In the genomic region with DNA sequence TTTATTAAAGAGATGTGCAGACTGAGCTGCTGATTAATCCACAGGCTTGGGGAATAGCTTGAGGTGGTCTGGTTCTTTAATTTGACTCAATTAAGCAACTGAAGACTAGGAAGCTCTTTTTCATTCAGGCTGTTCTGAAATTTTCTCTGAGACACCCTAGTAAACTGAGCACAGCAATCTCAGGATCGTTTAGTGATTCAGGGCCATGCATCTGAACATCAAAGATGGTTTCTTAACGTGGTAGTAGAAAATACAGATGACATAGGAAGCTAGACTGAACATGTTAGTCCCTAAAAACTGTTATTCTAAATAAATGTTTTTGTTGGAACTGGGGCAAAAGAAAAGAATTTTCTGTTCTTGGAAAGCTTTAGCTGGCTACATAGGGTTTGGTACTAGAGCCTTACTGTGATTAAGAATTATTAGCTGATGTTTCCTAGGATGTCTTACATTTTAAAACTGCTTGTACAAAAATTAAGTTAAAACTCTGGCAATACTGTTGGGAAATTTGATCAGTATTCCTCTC, we compare ENCODE assay signal across 1 cellular context.
TF ChIP-seq lines count a peak whose summit lies in the region.

No MANE protein-coding gene starts in this region.

TF ChIP-seq in endothelial cell of umbilical vein, 7 proteins besides CTCF, POLR2A, EP300 and RAD21 (continued from another document):
- TF ChIP-seq, protein P1, sequence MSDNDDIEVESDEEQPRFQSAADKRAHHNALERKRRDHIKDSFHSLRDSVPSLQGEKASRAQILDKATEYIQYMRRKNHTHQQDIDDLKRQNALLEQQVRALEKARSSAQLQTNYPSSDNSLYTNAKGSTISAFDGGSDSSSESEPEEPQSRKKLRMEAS (IDR thresholded peaks at IDR 0.05; ENCODE audit: insufficient read depth, insufficient read length), result no peak
- no peak for TF ChIP-seq MYC (IDR thresholded peaks at IDR 0.05; ENCODE audit: low read depth, low read length)
